In the genomic region with DNA sequence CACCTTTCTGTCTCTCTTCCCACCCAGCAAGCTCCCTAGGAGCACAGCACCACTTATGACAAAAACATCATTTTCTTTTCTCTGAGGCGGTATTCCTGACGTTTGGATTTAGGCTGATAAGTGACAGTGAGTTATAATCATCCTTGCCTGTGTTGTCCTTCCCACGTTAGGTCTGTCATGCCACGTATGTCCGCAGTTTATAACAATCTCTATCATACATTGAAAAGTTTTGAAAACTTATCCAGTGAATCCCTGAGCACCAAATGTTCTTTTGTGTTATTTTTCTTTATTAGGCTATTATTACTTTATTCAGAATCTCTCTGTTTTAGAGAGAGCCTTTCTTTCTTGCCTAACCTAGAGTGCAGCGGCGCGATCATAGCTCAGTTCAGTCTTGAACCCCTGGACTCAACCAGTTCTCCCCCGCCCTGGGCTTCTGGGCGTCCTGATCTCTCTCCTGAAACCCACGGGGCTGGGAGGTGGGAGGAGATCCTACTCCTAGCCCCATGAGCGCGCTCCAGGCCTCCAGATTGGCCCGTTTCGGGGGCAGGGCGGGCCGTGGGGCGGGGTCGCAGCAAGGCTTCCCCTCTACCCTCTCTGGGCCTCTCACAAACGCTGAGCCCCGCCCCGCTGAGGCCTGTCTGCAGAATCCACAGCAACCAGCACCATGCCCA, we compare ENCODE assay signal across 8 cellular contexts. TPM values are rescaled to one million over a fixed set of nuclear protein-coding genes. Genes with fewer than 3 reads are reported as not detected.
A peak's percentile ranks its signal among the peaks of the same experiment; 100 is the strongest.
DNase-seq lines count a peak whose midpoint lies in the region; ATAC-seq and TF ChIP-seq lines count a peak whose summit lies in the region.

A gene (plus strand): TSS at position 606 of the 671 bp plus-strand sequence. CDS start 59 bp downstream, at position 665.

- peaks cover 9% of the 10 kb centered on the region for H3K9me3 Mint-ChIP-seq in WTC11

- CTCF ChIA-PET in WTC11 (lab: Charles Lee) = interaction anchor here (1.3 to 5.4 kb wide), 5 partner anchors 25 to 362 kb away, joined by 3 to 22 read pairs (median 5); a partner anchor contains a TSS
- CTCF ChIA-PET in mammary epithelial cell (lab: Charles Lee; ENCODE audit: low non-redundant PET) = interaction anchor here (0.5 kb wide), 1 partner anchor 167 kb away, joined by 4 read pairs; no protein-coding TSS in a partner anchor

- H3K27me3 Mint-ChIP-seq in WTC11 (ENCODE audit: low read depth) = peaks cover 3% of the 10 kb centered on the region; the same call in 1 of the 2 replicates

- peak within 1 kb of the TSS; percentile 68 for H3K4me3 Mint-ChIP-seq in WTC11

- POLR2A ChIA-PET in WTC11 (lab: Charles Lee) = interaction anchor here (1.2 to 1.3 kb wide), 2 partner anchors 27 to 119 kb away, joined by 4 to 5 read pairs; a partner anchor contains a TSS

- WGBS in mammary epithelial cell (ENCODE audit: low coverage, missing lambda C conversion rate) = 22% methylated on average over 14 of the region's 22 CpGs
- 14 to 18% (median 16%) methylated on average over 22 of the region's 22 CpGs for WGBS in spleen, 5 donors

- peak; percentile 90 for DNase-seq in DMS53 (lab: John Stamatoyannopoulos, UW)
- DNase-seq in NCI-H1048 (lab: John Stamatoyannopoulos, UW) = peak; percentile 30
- DNase-seq in WTC11 (ENCODE audit: low spot score) = peak; percentile 95
- DNase-seq in mammary epithelial cell = peak; percentile 35
- peak; percentile 96 for DNase-seq in islet precursor cell
- peak; percentile 95 for DNase-seq in spleen
- no peak for DNase-seq in HT-29 (ENCODE audit: low spot score)

- in situ Hi-C loops in mammary epithelial cell (cut with MboI; ENCODE audit: low sequenced_read_pairs in 2 of 2) = no loop called here

- dilution Hi-C loops in mammary epithelial cell (cut with HindIII; ENCODE audit: low sequenced_read_pairs) = no loop called here

- intact Hi-C loops in mammary epithelial cell (cut with micrococcal nuclease) (no loop called here), spleen (cut with DNase I; ENCODE audit: low total_unique reads) (no loop called here)

- H3K4me1 ChIP-seq in mammary epithelial cell (ENCODE audit: insufficient read depth, low read length) = no peaks in the 10 kb centered on the region
- peaks cover 0 to 21% (median 14%) of the 10 kb centered on the region in 6 donors for H3K4me1 ChIP-seq in spleen

- no peaks in the 10 kb centered on the region for H3K27me3 ChIP-seq in mammary epithelial cell (ENCODE audit: insufficient read depth, low read length)
- no peaks in the 10 kb centered on the region for H3K27me3 ChIP-seq in spleen (replicated peaks in 1 of 7)

- ATAC-seq in GM21786 (IDR thresholded peaks at IDR 0.05; ENCODE audit: unreplicated experiment) = peak; percentile 97
- ATAC-seq in WTC11 = peak; percentile 100

- no peaks in the 10 kb centered on the region for H3K9me3 ChIP-seq in mammary epithelial cell (replicated peaks; ENCODE audit: insufficient read depth, low read length)
- H3K9me3 ChIP-seq in spleen = no peaks in the 10 kb centered on the region

- H3K36me3 ChIP-seq in mammary epithelial cell (ENCODE audit: insufficient read depth, low read length) (no peaks in the 10 kb centered on the region), spleen (peaks cover 0 to 15% (median under 1%) of the 10 kb centered on the region in 6 donors)

- H3K9ac ChIP-seq in mammary epithelial cell (ENCODE audit: insufficient read depth, low read length) = no peak within 1 kb of the TSS

- no peak within 1 kb of the TSS for H3K4me2 ChIP-seq in mammary epithelial cell (ENCODE audit: insufficient read depth, low read depth, low read length)

- BruUV-seq in mammary epithelial cell (replicated peaks; lab: Mats Ljungman, UMichigan) = no TSS peak

- H3K27ac ChIP-seq in mammary epithelial cell (ENCODE audit: insufficient read depth, low read depth, low read length) (no peak within 1 kb of the TSS), spleen (peak within 1 kb of the TSS in 2 of 8 donors; percentile 37 to 59)

- H3K27ac Mint-ChIP-seq in WTC11 = peak within 1 kb of the TSS; percentile 50

- no peak for TF ChIP-seq POLR2A in spleen (IDR thresholded peaks at IDR 0.05)

- no peaks in the 10 kb centered on the region for H3K79me2 ChIP-seq in mammary epithelial cell (ENCODE audit: insufficient read depth, low read length)

- H2AFZ ChIP-seq in mammary epithelial cell (ENCODE audit: low read depth, low read length) = peak within 1 kb of the TSS; percentile 53

- TF ChIP-seq CTCF in WTC11 (IDR thresholded peaks at IDR 0.05) = no peak
- no peak for TF ChIP-seq CTCF in mammary epithelial cell (conservative IDR thresholded peaks at IDR 0.05 in 1 of 2, IDR thresholded peaks at IDR 0.05 in 1 of 2; ENCODE audit: extremely low read depth in 1 of 2, insufficient read depth in 1 of 2, low read depth in 1 of 2, low read length in 2 of 2)
- TF ChIP-seq CTCF in spleen (IDR thresholded peaks at IDR 0.05 in 8 of 11, conservative IDR thresholded peaks at IDR 0.05 in 3 of 11) = no peak

- H3K36me3 Mint-ChIP-seq in WTC11 = no peaks in the 10 kb centered on the region

- H4K20me1 ChIP-seq in mammary epithelial cell (ENCODE audit: insufficient read depth, low read length) = no peaks in the 10 kb centered on the region

- H3K4me3 ChIP-seq in mammary epithelial cell (replicated peaks in 1 of 3; ENCODE audit: insufficient read depth in 1 of 3, low read depth in 2 of 3, low read length in 3 of 3) (peak within 1 kb of the TSS in 1 of 3 experiments; percentile 10), spleen (peak within 1 kb of the TSS; percentile 31 to 77 (median 46))

- H3K4me1 Mint-ChIP-seq in WTC11 = peaks cover 6% of the 10 kb centered on the region

TF ChIP-seq in WTC11, 78 proteins besides CTCF, POLR2A, EP300 and RAD21:
- TF ChIP-seq ZNF671 (CRISPR knock-in tag; IDR thresholded peaks at IDR 0.05) = no peak
- TF ChIP-seq, protein P1, sequence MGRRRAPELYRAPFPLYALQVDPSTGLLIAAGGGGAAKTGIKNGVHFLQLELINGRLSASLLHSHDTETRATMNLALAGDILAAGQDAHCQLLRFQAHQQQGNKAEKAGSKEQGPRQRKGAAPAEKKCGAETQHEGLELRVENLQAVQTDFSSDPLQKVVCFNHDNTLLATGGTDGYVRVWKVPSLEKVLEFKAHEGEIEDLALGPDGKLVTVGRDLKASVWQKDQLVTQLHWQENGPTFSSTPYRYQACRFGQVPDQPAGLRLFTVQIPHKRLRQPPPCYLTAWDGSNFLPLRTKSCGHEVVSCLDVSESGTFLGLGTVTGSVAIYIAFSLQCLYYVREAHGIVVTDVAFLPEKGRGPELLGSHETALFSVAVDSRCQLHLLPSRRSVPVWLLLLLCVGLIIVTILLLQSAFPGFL (CRISPR knock-in tag; IDR thresholded peaks at IDR 0.05; ENCODE audit: borderline replicate concordance) = no peak
- no peak for TF ChIP-seq GABPB1 (CRISPR knock-in tag; IDR thresholded peaks at IDR 0.05)
- TF ChIP-seq ZNF138 (CRISPR knock-in tag; conservative IDR thresholded peaks at IDR 0.05) = no peak
- TF ChIP-seq, protein P2, sequence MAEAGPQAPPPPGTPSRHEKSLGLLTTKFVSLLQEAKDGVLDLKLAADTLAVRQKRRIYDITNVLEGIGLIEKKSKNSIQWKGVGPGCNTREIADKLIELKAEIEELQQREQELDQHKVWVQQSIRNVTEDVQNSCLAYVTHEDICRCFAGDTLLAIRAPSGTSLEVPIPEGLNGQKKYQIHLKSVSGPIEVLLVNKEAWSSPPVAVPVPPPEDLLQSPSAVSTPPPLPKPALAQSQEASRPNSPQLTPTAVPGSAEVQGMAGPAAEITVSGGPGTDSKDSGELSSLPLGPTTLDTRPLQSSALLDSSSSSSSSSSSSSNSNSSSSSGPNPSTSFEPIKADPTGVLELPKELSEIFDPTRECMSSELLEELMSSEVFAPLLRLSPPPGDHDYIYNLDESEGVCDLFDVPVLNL (CRISPR knock-in tag; IDR thresholded peaks at IDR 0.05; ENCODE audit: borderline replicate concordance, low read depth) = no peak
- TF ChIP-seq SP1 (CRISPR knock-in tag; conservative IDR thresholded peaks at IDR 0.05) = peak; percentile 47; the same call in 1 of the 2 replicates

RNA-seq across cellular contexts. Expression of the gene that starts here (rescaled TPM):
- 12.9 to 15.4 TPM (median 15.3 TPM) in 3 replicates for total RNA-seq in WTC11 (2021)
- total RNA-seq in mammary epithelial cell = 1 to 10 TPM; 2.9 to 6.7 TPM
- polyA plus RNA-seq in mammary epithelial cell = 1.6 TPM
- not detected for polyA minus RNA-seq in mammary epithelial cell
- 100 to 1,000 TPM in 1 of 7 donors, 10 to 100 TPM in 6; 34.8 to 100 (median 52.2) TPM for total RNA-seq in spleen
- polyA plus RNA-seq in spleen = 10 to 100 TPM; 26.2 to 80.9 (median 67.9) TPM
- total RNA-seq in HT-29 (2014; rRNA removed; shearing (Covaris generic)) = not detected in 2 replicates

Comparison
In these comparisons a context has a peak if more than half of its experiments do, and no peak if none do; other contexts are left out.
1. RNA of the gene that starts here (polyA plus RNA-seq): 26.2 to 80.9 TPM in spleen; 1.6 TPM in mammary epithelial cell (single experiment); every median in the first group is over 10 times any median in the second.